14 cellular contexts compared by ENCODE assay signal in the genomic region with DNA sequence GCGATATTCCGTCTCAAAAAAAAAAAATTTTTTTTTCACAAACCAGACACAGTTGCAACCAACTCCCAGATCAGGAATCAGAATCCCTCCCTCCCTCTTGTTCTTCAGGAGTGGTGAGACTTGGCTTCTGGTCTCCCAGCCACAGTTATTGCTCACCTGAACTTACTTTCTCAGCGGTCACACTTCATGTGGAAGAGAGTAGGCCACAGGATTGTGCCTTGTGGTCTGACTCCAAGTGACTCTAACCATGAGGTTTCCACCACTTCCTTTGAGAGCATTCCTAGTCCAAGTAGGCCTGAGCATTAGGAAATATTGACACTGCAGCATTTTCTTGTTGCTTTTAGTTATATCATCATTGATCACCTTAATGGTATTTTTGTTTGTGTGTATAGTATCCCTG. TPM values are rescaled to one million over a fixed set of nuclear protein-coding genes. Genes with fewer than 3 reads are reported as not detected.
DNase-seq lines count a peak whose midpoint lies in the region; ATAC-seq and TF ChIP-seq lines count a peak whose summit lies in the region.
"Had no signal": no experiment of that assay in that cellular context is flagged by ENCODE, and none has a peak within 500 bp of the region (broad histone marks: within the 10 kb centered on the region; RNA-seq: fewer than 3 reads in every experiment).

No MANE protein-coding gene starts in this region.

- H3K27ac ChIP-seq in PC-3 (ENCODE audit: low read length) (no peak overlapping the region), psoas muscle (no peak overlapping the region)
- no peak overlapping the region for H3K27ac ChIP-seq in CD4-positive, alpha-beta T cell (ENCODE audit: low read depth, low read length)
- H3K27ac ChIP-seq: C4-2B had no signal

- no peaks in the 10 kb centered on the region for H4K20me1 ChIP-seq in PC-3 (ENCODE audit: low read length)

- CTCF ChIA-PET in PC-3 (lab: Charles Lee) = interaction anchor here (0.5 to 0.7 kb wide), 2 partner anchors 130 to 275 kb away, joined by 3 to 4 read pairs; no protein-coding TSS in a partner anchor
- CTCF ChIA-PET in CD4-positive, alpha-beta T cell (lab: Charles Lee) = no interaction called here

- TF ChIP-seq CTCF in PC-3 (conservative IDR thresholded peaks at IDR 0.05; ENCODE audit: low read depth, low read length) (no peak), epithelial cell of esophagus (IDR thresholded peaks at IDR 0.05; ENCODE audit: insufficient read depth, low read depth, low read length, missing control alignments) (no peak), psoas muscle (IDR thresholded peaks at IDR 0.05) (no peak), CD14-positive monocyte (IDR thresholded peaks at IDR 0.05) (no peak)
- no peak for TF ChIP-seq CTCF in CD4-positive, alpha-beta T cell (IDR thresholded peaks at IDR 0.05)

- H3K27me3 Mint-ChIP-seq in CD4-positive, alpha-beta T cell = peaks cover 9% of the 10 kb centered on the region
- H3K27me3 Mint-ChIP-seq in CD14-positive monocyte (ENCODE audit: low read depth in 3 of 3) = peaks cover 0 to 4% (median 0%) of the 10 kb centered on the region in 3 donors

- peak; percentile 78 for ATAC-seq in PC-3
- peak in 3 of 4 donors; percentile 40 to 58 (median 57) for ATAC-seq in psoas muscle
- ATAC-seq in CD4-positive, alpha-beta T cell (ENCODE audit: poor library complexity) = no peak
- no peak for ATAC-seq in GM21825 (IDR thresholded peaks at IDR 0.05; ENCODE audit: unreplicated experiment)
- no peak for ATAC-seq in HG02623 (IDR thresholded peaks at IDR 0.05; ENCODE audit: unreplicated experiment)
- ATAC-seq: activated T-cell treated with anti-CD3 and anti-CD28 coated beads, Interleukin-2, amount 50 U/mL, for 72 hours; stimulated activated naive CD8-positive, alpha-beta T cell treated with anti-CD3 and anti-CD28 coated beads, Interleukin-15, Interleukin-2, amounts not matched to agents 100 U/mL and 50 U/mL, for 24 hours had no signal

- no peaks in the 10 kb centered on the region for H3K9me3 Mint-ChIP-seq in CD4-positive, alpha-beta T cell
- H3K9me3 Mint-ChIP-seq in CD14-positive monocyte = peaks cover 0 to 3% (median 0%) of the 10 kb centered on the region in 7 donors
- H3K9me3 Mint-ChIP-seq: activated T-cell treated with anti-CD3 and anti-CD28 coated beads, Interleukin-2, amount 50 U/mL, for 72 hours had no signal

- no peaks in the 10 kb centered on the region for H3K4me1 Mint-ChIP-seq in CD4-positive, alpha-beta T cell (ENCODE audit: low read depth)
- no peaks in the 10 kb centered on the region for H3K4me1 Mint-ChIP-seq in CD14-positive monocyte

- BruUV-seq in PC-3 (replicated peaks; lab: Mats Ljungman, UMichigan) = no TSS peak

- no peak overlapping the region for H3K4me2 ChIP-seq in PC-3 (ENCODE audit: low read length)

- 97 to 100% (median 98%) methylated on average over 3 of the region's 3 CpGs for WGBS in psoas muscle, 3 donors

- H3K4me3 Mint-ChIP-seq in CD4-positive, alpha-beta T cell = no peak overlapping the region
- H3K4me3 Mint-ChIP-seq in CD14-positive monocyte = no peak overlapping the region
- H3K4me3 Mint-ChIP-seq: activated T-cell treated with anti-CD3 and anti-CD28 coated beads, Interleukin-2, amount 50 U/mL, for 72 hours had no signal

- POLR2A ChIA-PET in PC-3 (lab: Charles Lee; ENCODE audit: unreplicated experiment) = no interaction called here
- POLR2A ChIA-PET in CD4-positive, alpha-beta T cell (lab: Charles Lee) = interaction anchor here (0.7 kb wide), 1 partner anchor 323 kb away, joined by 4 read pairs; no protein-coding TSS in a partner anchor

- H3K9ac ChIP-seq in PC-3 (ENCODE audit: low read length) = no peak overlapping the region

- peaks cover 4% of the 10 kb centered on the region for H3F3A ChIP-seq in PC-3 (ENCODE audit: low read length, unreplicated experiment)

- H3K4me1 ChIP-seq in PC-3 (ENCODE audit: insufficient read depth, low read length) (peaks cover 11% of the 10 kb centered on the region), psoas muscle (peaks cover 16% of the 10 kb centered on the region)

- 0 out of 2 replicates have a peak, but pooled peaks cover 4% of the 10 kb centered on the region for H3K36me3 ChIP-seq in PC-3 (ENCODE audit: low read depth, low read length)
- H3K36me3 ChIP-seq in psoas muscle (ENCODE audit: insufficient read depth in 1 of 2, low read depth in 1 of 2) = peaks cover 4 to 14% of the 10 kb centered on the region in 2 donors

- H3K27me3 ChIP-seq in PC-3 (ENCODE audit: low read length) (no peaks in the 10 kb centered on the region), psoas muscle (ENCODE audit: insufficient read depth in 3 of 3, low read length in 2 of 3) (no peaks in the 10 kb centered on the region)
- no peaks in the 10 kb centered on the region for H3K27me3 ChIP-seq in CD4-positive, alpha-beta T cell (ENCODE audit: control insufficient read depth, insufficient read depth, low read length)

- no peak overlapping the region for H3K27ac Mint-ChIP-seq in CD4-positive, alpha-beta T cell
- H3K27ac Mint-ChIP-seq in CD14-positive monocyte = no peak overlapping the region
- H3K27ac Mint-ChIP-seq: activated T-cell treated with anti-CD3 and anti-CD28 coated beads, Interleukin-2, amount 50 U/mL, for 72 hours had no signal

- H2AFZ ChIP-seq in PC-3 (ENCODE audit: low read length) = no peak overlapping the region

- peaks cover 49% of the 10 kb centered on the region for H3K79me2 ChIP-seq in PC-3 (ENCODE audit: low read length)

- DNase-seq in Daoy (ENCODE audit: low read depth) (peak; percentile 79), PC-3 (peak; percentile 88), epithelial cell of esophagus (ENCODE audit: low read depth) (peak; percentile 62), psoas muscle (no peak), CD14-positive monocyte (ENCODE audit: low spot score) (no peak)
- no peak for DNase-seq in CD4-positive, alpha-beta T cell
- DNase-seq: activated CD4-positive, alpha-beta T cell treated with anti-CD3 and anti-CD28 coated beads, Interleukin-2, amount 50 U/mL, for 1 hour; activated T-cell treated with anti-CD3 and anti-CD28 coated beads, Interleukin-2, amount 50 U/mL, for 72 hours; NCI-H1048; small intestine; stimulated activated naive CD8-positive, alpha-beta T cell treated with anti-CD3 and anti-CD28 coated beads, Interleukin-15, Interleukin-2, amounts not matched to agents 100 U/mL and 50 U/mL, for 24 hours had no signal

- H3K4me3 ChIP-seq in PC-3 (ENCODE audit: low read length) (no peak overlapping the region), epithelial cell of esophagus (ENCODE audit: low read length) (no peak overlapping the region), psoas muscle (no peak overlapping the region)

- H3K9me2 ChIP-seq in PC-3 (replicated peaks; ENCODE audit: low read length) = no peaks in the 10 kb centered on the region

- H3K36me3 Mint-ChIP-seq in CD4-positive, alpha-beta T cell (ENCODE audit: low read depth) = no peaks in the 10 kb centered on the region
- H3K36me3 Mint-ChIP-seq in CD14-positive monocyte = no peaks in the 10 kb centered on the region

- intact Hi-C loops in PC-3 (cut with micrococcal nuclease) (no loop called here), psoas muscle (cut with DNase I) (loop anchor here in 1 of 2 donors (10.0 kb wide), 1 partner anchor 68 kb away; no protein-coding TSS in a partner anchor), CD14-positive monocyte (cut with micrococcal nuclease) (no loop called here)
- intact Hi-C loops in CD4-positive, alpha-beta T cell (cut with DNase I, micrococcal nuclease) = no loop called here

- H3K9me3 ChIP-seq in PC-3 (ENCODE audit: low read length) (no peaks in the 10 kb centered on the region), psoas muscle (no peaks in the 10 kb centered on the region)
- H3K9me3 ChIP-seq in CD4-positive, alpha-beta T cell (ENCODE audit: control insufficient read depth, low read length) = no peaks in the 10 kb centered on the region

RNA-seq across cellular contexts. Expression of a gene that starts 12.1 kb away (rescaled TPM):
- total RNA-seq in Daoy (2014; rRNA removed; shearing (Covaris generic)) = 26.9 and 29.0 TPM in 2 replicates
- total RNA-seq in PC-3 (2014; rRNA removed) = 15.6 and 15.8 TPM in 2 replicates
- 10 to 100 TPM in 2 of 4 donors, 1 to 10 TPM in 2; 8.4 to 18.2 (median 10.1) TPM for total RNA-seq in psoas muscle
- 10 to 100 TPM in 2 of 3 donors, 1 to 10 TPM in 1; 6.6 to 14.8 (median 12.9) TPM for polyA plus RNA-seq in psoas muscle
- under 1 TPM; 0.30 to 0.31 TPM for total RNA-seq in CD4-positive, alpha-beta T cell
- under 1 TPM; 0.28 to 0.71 TPM for polyA plus RNA-seq in CD14-positive monocyte

Comparison
In these comparisons a context has a peak if more than half of its experiments do, and no peak if none do; other contexts are left out.
1. DNase-seq: peak in Daoy (single experiment), PC-3 (single experiment) and epithelial cell of esophagus (single experiment); none in psoas muscle (0 of 2), CD4-positive, alpha-beta T cell (0 of 10) and CD14-positive monocyte (single experiment).
2. ATAC-seq: peak in PC-3 (single experiment) and psoas muscle (3 of 4); none in CD4-positive, alpha-beta T cell (single experiment), GM21825 (single experiment) and HG02623 (single experiment).
3. RNA of a gene that starts 12.1 kb away (total RNA-seq): 26.9 to 29.0 TPM in Daoy, 15.6 to 15.8 TPM in PC-3 and 8.4 to 18.2 TPM in psoas muscle; 0.30 to 0.31 TPM in CD4-positive, alpha-beta T cell; every median in the first group is over 4 times any median in the second.